In the genomic region with DNA sequence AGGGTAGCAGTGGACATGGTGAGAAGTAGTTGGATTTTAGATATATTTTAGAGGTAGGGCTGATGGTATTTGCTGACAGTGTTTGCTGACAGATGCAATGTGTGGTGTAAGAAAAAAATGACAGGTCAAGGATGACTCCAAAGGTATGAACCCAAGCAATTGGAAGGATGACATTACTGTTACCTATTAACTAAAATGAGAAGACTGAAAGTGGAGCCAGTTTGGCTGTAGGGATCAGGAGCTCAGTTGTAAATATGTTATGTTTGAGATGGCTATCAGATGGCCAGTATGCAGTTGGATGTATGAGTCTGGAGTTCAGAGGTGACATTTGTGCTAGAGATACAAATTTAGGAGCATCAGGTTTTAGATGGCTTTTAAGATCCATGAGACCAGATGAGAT, we compare ENCODE assay signal across 1 cellular context.
TF ChIP-seq lines count a peak whose summit lies in the region.

No MANE protein-coding gene starts in this region.

TF ChIP-seq in HepG2, 621 proteins besides CTCF, POLR2A, EP300 and RAD21 (continued from another document):
- TF ChIP-seq RXRB (CRISPR knock-in tag; IDR thresholded peaks at IDR 0.05; ENCODE audit: borderline replicate concordance) = peak; percentile 90; the same call in 1 of the 2 replicates
- TF ChIP-seq REL (CRISPR knock-in tag; conservative IDR thresholded peaks at IDR 0.05) = no peak
- TF ChIP-seq, protein P1, sequence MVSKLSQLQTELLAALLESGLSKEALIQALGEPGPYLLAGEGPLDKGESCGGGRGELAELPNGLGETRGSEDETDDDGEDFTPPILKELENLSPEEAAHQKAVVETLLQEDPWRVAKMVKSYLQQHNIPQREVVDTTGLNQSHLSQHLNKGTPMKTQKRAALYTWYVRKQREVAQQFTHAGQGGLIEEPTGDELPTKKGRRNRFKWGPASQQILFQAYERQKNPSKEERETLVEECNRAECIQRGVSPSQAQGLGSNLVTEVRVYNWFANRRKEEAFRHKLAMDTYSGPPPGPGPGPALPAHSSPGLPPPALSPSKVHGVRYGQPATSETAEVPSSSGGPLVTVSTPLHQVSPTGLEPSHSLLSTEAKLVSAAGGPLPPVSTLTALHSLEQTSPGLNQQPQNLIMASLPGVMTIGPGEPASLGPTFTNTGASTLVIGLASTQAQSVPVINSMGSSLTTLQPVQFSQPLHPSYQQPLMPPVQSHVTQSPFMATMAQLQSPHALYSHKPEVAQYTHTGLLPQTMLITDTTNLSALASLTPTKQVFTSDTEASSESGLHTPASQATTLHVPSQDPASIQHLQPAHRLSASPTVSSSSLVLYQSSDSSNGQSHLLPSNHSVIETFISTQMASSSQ (IDR thresholded peaks at IDR 0.05; ENCODE audit: low read depth) = peak; percentile 96
- TF ChIP-seq, protein P1 (CRISPR knock-in tag; IDR thresholded peaks at IDR 0.05; ENCODE audit: borderline replicate concordance) = peak; percentile 98
- TF ChIP-seq, protein P2, sequence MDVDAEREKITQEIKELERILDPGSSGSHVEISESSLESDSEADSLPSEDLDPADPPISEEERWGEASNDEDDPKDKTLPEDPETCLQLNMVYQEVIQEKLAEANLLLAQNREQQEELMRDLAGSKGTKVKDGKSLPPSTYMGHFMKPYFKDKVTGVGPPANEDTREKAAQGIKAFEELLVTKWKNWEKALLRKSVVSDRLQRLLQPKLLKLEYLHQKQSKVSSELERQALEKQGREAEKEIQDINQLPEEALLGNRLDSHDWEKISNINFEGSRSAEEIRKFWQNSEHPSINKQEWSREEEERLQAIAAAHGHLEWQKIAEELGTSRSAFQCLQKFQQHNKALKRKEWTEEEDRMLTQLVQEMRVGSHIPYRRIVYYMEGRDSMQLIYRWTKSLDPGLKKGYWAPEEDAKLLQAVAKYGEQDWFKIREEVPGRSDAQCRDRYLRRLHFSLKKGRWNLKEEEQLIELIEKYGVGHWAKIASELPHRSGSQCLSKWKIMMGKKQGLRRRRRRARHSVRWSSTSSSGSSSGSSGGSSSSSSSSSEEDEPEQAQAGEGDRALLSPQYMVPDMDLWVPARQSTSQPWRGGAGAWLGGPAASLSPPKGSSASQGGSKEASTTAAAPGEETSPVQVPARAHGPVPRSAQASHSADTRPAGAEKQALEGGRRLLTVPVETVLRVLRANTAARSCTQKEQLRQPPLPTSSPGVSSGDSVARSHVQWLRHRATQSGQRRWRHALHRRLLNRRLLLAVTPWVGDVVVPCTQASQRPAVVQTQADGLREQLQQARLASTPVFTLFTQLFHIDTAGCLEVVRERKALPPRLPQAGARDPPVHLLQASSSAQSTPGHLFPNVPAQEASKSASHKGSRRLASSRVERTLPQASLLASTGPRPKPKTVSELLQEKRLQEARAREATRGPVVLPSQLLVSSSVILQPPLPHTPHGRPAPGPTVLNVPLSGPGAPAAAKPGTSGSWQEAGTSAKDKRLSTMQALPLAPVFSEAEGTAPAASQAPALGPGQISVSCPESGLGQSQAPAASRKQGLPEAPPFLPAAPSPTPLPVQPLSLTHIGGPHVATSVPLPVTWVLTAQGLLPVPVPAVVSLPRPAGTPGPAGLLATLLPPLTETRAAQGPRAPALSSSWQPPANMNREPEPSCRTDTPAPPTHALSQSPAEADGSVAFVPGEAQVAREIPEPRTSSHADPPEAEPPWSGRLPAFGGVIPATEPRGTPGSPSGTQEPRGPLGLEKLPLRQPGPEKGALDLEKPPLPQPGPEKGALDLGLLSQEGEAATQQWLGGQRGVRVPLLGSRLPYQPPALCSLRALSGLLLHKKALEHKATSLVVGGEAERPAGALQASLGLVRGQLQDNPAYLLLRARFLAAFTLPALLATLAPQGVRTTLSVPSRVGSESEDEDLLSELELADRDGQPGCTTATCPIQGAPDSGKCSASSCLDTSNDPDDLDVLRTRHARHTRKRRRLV (CRISPR knock-in tag; IDR thresholded peaks at IDR 0.05) = no peak
- TF ChIP-seq, protein P3, sequence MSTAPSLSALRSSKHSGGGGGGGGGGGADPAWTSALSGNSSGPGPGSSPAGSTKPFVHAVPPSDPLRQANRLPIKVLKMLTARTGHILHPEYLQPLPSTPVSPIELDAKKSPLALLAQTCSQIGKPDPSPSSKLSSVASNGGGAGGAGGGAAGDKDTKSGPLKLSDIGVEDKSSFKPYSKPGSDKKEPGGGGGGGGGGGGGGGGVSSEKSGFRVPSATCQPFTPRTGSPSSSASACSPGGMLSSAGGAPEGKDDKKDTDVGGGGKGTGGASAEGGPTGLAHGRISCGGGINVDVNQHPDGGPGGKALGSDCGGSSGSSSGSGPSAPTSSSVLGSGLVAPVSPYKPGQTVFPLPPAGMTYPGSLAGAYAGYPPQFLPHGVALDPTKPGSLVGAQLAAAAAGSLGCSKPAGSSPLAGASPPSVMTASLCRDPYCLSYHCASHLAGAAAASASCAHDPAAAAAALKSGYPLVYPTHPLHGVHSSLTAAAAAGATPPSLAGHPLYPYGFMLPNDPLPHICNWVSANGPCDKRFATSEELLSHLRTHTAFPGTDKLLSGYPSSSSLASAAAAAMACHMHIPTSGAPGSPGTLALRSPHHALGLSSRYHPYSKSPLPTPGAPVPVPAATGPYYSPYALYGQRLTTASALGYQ (CRISPR knock-in tag; IDR thresholded peaks at IDR 0.05) = peak; percentile 92; the same call in 1 of the 2 replicates
- TF ChIP-seq, protein P4, sequence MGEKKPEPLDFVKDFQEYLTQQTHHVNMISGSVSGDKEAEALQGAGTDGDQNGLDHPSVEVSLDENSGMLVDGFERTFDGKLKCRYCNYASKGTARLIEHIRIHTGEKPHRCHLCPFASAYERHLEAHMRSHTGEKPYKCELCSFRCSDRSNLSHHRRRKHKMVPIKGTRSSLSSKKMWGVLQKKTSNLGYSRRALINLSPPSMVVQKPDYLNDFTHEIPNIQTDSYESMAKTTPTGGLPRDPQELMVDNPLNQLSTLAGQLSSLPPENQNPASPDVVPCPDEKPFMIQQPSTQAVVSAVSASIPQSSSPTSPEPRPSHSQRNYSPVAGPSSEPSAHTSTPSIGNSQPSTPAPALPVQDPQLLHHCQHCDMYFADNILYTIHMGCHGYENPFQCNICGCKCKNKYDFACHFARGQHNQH (CRISPR knock-in tag; IDR thresholded peaks at IDR 0.05) = peak; percentile 96
- TF ChIP-seq ZNF775 (CRISPR knock-in tag; IDR thresholded peaks at IDR 0.05; ENCODE audit: borderline replicate concordance) = no peak
- peak; percentile 84; the same call in 1 of the 2 replicates for TF ChIP-seq FOXO1 (CRISPR knock-in tag; IDR thresholded peaks at IDR 0.05)
- TF ChIP-seq, protein P5, sequence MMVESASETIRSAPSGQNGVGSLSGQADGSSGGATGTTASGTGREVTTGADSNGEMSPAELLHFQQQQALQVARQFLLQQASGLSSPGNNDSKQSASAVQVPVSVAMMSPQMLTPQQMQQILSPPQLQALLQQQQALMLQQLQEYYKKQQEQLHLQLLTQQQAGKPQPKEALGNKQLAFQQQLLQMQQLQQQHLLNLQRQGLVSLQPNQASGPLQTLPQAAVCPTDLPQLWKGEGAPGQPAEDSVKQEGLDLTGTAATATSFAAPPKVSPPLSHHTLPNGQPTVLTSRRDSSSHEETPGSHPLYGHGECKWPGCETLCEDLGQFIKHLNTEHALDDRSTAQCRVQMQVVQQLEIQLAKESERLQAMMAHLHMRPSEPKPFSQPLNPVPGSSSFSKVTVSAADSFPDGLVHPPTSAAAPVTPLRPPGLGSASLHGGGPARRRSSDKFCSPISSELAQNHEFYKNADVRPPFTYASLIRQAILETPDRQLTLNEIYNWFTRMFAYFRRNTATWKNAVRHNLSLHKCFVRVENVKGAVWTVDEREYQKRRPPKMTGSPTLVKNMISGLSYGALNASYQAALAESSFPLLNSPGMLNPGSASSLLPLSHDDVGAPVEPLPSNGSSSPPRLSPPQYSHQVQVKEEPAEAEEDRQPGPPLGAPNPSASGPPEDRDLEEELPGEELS (CRISPR knock-in tag; IDR thresholded peaks at IDR 0.05) = peak; percentile 93
- TF ChIP-seq, protein P6, sequence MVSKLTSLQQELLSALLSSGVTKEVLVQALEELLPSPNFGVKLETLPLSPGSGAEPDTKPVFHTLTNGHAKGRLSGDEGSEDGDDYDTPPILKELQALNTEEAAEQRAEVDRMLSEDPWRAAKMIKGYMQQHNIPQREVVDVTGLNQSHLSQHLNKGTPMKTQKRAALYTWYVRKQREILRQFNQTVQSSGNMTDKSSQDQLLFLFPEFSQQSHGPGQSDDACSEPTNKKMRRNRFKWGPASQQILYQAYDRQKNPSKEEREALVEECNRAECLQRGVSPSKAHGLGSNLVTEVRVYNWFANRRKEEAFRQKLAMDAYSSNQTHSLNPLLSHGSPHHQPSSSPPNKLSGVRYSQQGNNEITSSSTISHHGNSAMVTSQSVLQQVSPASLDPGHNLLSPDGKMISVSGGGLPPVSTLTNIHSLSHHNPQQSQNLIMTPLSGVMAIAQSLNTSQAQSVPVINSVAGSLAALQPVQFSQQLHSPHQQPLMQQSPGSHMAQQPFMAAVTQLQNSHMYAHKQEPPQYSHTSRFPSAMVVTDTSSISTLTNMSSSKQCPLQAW (CRISPR knock-in tag; IDR thresholded peaks at IDR 0.05) = peak; percentile 97
- no peak for TF ChIP-seq CC2D1A (CRISPR knock-in tag; IDR thresholded peaks at IDR 0.05)
- TF ChIP-seq ZNF660 (CRISPR knock-in tag; IDR thresholded peaks at IDR 0.05; ENCODE audit: borderline replicate concordance, low read depth) = no peak
- no peak for TF ChIP-seq ZNF891 (CRISPR knock-in tag; IDR thresholded peaks at IDR 0.05)
- TF ChIP-seq MAFF (IDR thresholded peaks at IDR 0.05; ENCODE audit: low read depth, low read length) = peak; percentile 94
- TF ChIP-seq HMG20B (CRISPR knock-in tag; conservative IDR thresholded peaks at IDR 0.05) = 0 out of 2 replicates have a peak, but pooled peaks have one; percentile 48
- no peak for TF ChIP-seq ZNF563 (CRISPR knock-in tag; IDR thresholded peaks at IDR 0.05)
- no peak for TF ChIP-seq AGO2 (optimal IDR thresholded peaks at IDR 0.05; ENCODE audit: low read depth, low read length)
TF ChIP-seq in HepG2: peak in this region for 156.
